Comparison of ENCODE assay signal across 17 cellular contexts in genomic region chrX:110401142-110401541, GRCh38. TPM values are rescaled to one million over a fixed set of nuclear protein-coding genes. Genes with fewer than 3 reads are reported as not detected.
DNase-seq lines count a peak whose midpoint lies in the region; ATAC-seq, FAIRE-seq and TF ChIP-seq lines count a peak whose summit lies in the region.
"Had no signal": no experiment of that assay in that cellular context is flagged by ENCODE, and none has a peak within 500 bp of the region (broad histone marks: within the 10 kb centered on the region; RNA-seq: fewer than 3 reads in every experiment).

No MANE protein-coding gene starts in this region.

- H3K4me2 ChIP-seq in Karpas-422 (ENCODE audit: low read depth, low read length, poor library complexity, severe bottlenecking) = no peak overlapping the region

- peaks cover 32% of the 10 kb centered on the region for H3K4me1 Mint-ChIP-seq in WTC11
- H3K4me1 Mint-ChIP-seq: activated B cell treated with CpG ODN at 0.5 μM for 24 hours; activated CD8-positive, alpha-beta memory T cell treated with anti-CD3 and anti-CD28 coated beads, Interleukin-2, amount 10 ng/mL, durations not matched to agents 7 days and 5 days; B cell; stimulated activated memory B cell treated with anti-CD40 and anti-IgM and Interleukin-4, amounts not matched to agents 10 μg/mL and 1 μg/mL and 100 μg/mL, for 72 hours had no signal

- TF ChIP-seq CTCF in GM12865 (IDR thresholded peaks at IDR 0.05; ENCODE audit: insufficient read depth, low read depth, low read length, missing control alignments) = peak; percentile 21
- no peak for TF ChIP-seq CTCF in WTC11 (IDR thresholded peaks at IDR 0.05)

- no peaks in the 10 kb centered on the region for H3K27me3 ChIP-seq in Karpas-422 (ENCODE audit: low read length)
- no peaks in the 10 kb centered on the region for H3K27me3 ChIP-seq in H7 (ENCODE audit: control insufficient read depth, insufficient read depth, low read length)
- H3K27me3 ChIP-seq: transverse colon had no signal

- no peak overlapping the region for H3K27ac ChIP-seq in Karpas-422 (ENCODE audit: low read length)
- H3K27ac ChIP-seq: transverse colon had no signal

- H4K20me1 ChIP-seq in Karpas-422 (ENCODE audit: insufficient read depth, low read depth, low read length) = no peaks in the 10 kb centered on the region

- H3K27ac Mint-ChIP-seq in WTC11 = no peak overlapping the region
- H3K27ac Mint-ChIP-seq: activated B cell treated with CpG ODN at 0.5 μM for 24 hours; activated CD8-positive, alpha-beta memory T cell treated with anti-CD3 and anti-CD28 coated beads, Interleukin-2, amount 10 ng/mL, durations not matched to agents 7 days and 5 days; B cell; stimulated activated memory B cell treated with anti-CD40 and anti-IgM and Interleukin-4, amounts not matched to agents 10 μg/mL and 1 μg/mL and 100 μg/mL, for 72 hours had no signal

- POLR2A ChIA-PET in WTC11 (lab: Charles Lee) = no interaction called here

- H3K4me3 ChIP-seq in GM12865 (ENCODE audit: low read depth, low read length) (no peak overlapping the region), Karpas-422 (ENCODE audit: low read length) (no peak overlapping the region), H7 (ENCODE audit: insufficient read depth, low read depth, low read length) (no peak overlapping the region)
- H3K4me3 ChIP-seq: transverse colon had no signal

- no peak overlapping the region for H3K4me3 Mint-ChIP-seq in WTC11
- H3K4me3 Mint-ChIP-seq: activated B cell treated with CpG ODN at 0.5 μM for 24 hours; activated CD8-positive, alpha-beta memory T cell treated with anti-CD3 and anti-CD28 coated beads, Interleukin-2, amount 10 ng/mL, durations not matched to agents 7 days and 5 days; B cell; stimulated activated memory B cell treated with anti-CD40 and anti-IgM and Interleukin-4, amounts not matched to agents 10 μg/mL and 1 μg/mL and 100 μg/mL, for 72 hours had no signal

- H3K9me3 ChIP-seq in Karpas-422 (ENCODE audit: low read length) = no peaks in the 10 kb centered on the region
- H3K9me3 ChIP-seq: transverse colon had no signal

- no peak overlapping the region for H3K9ac ChIP-seq in Karpas-422 (ENCODE audit: low read length)

- H3K9me2 ChIP-seq in Karpas-422 (replicated peaks; ENCODE audit: insufficient read depth, low read length) = no peaks in the 10 kb centered on the region

- DNase-seq in GM12865 (ENCODE audit: low read depth) (peak; percentile 37), GM18507 (ENCODE audit: extremely low spot score, insufficient read length, low read depth) (no peak), Karpas-422 (peak; percentile 49), WTC11 (ENCODE audit: low spot score) (no peak), D341Med (ENCODE audit: low spot score) (no peak), epidermal melanocyte (ENCODE audit: insufficient read length, low spot score) (no peak), T-helper 1 cell (no peak), H7 (no peak)
- DNase-seq: activated B cell treated with CpG ODN at 0.5 μM for 24 hours; activated CD8-positive, alpha-beta memory T cell treated with anti-CD3 and anti-CD28 coated beads, Interleukin-2, amount 10 ng/mL, durations not matched to agents 7 days and 5 days; amniotic stem cell; NCI-H1417; NCI-H774; retina; transverse colon had no signal

- peak; percentile 48 for ATAC-seq in WTC11
- ATAC-seq: activated CD8-positive, alpha-beta memory T cell treated with anti-CD3 and anti-CD28 coated beads, Interleukin-2, amount 10 ng/mL, durations not matched to agents 7 days and 5 days; stimulated activated memory B cell treated with anti-CD40 and anti-IgM and Interleukin-4, amounts not matched to agents 10 μg/mL and 1 μg/mL and 100 μg/mL, for 72 hours had no signal

- H3K27me3 Mint-ChIP-seq in WTC11 (ENCODE audit: low read depth) = no peaks in the 10 kb centered on the region

- H3K4me1 ChIP-seq in Karpas-422 (ENCODE audit: low read length) = no peaks in the 10 kb centered on the region
- H3K4me1 ChIP-seq: transverse colon had no signal

- H3K79me2 ChIP-seq in Karpas-422 (ENCODE audit: low read length) = no peaks in the 10 kb centered on the region

- CTCF ChIA-PET in WTC11 (lab: Charles Lee) = interaction anchor here (1.1 to 1.4 kb wide), 4 partner anchors 10 to 241 kb away, joined by 3 to 9 read pairs (median 4); no protein-coding TSS in a partner anchor

- FAIRE-seq in GM18507 (lab: Jason Lieb, UNC) = peak; percentile 72

- H3K36me3 ChIP-seq in Karpas-422 (ENCODE audit: insufficient read depth, low read length) (no peaks in the 10 kb centered on the region), H7 (replicated peaks; ENCODE audit: control insufficient read depth, insufficient read depth, low read length) (no peaks in the 10 kb centered on the region)
- H3K36me3 ChIP-seq: transverse colon had no signal

- no peaks in the 10 kb centered on the region for H3K9me3 Mint-ChIP-seq in WTC11
- H3K9me3 Mint-ChIP-seq: activated B cell treated with CpG ODN at 0.5 μM for 24 hours; stimulated activated memory B cell treated with anti-CD40 and anti-IgM and Interleukin-4, amounts not matched to agents 10 μg/mL and 1 μg/mL and 100 μg/mL, for 72 hours had no signal

- no peak overlapping the region for H2AFZ ChIP-seq in Karpas-422 (ENCODE audit: low read length)

- no peaks in the 10 kb centered on the region for H3K36me3 Mint-ChIP-seq in WTC11
- H3K36me3 Mint-ChIP-seq: activated CD8-positive, alpha-beta memory T cell treated with anti-CD3 and anti-CD28 coated beads, Interleukin-2, amount 10 ng/mL, durations not matched to agents 7 days and 5 days; stimulated activated memory B cell treated with anti-CD40 and anti-IgM and Interleukin-4, amounts not matched to agents 10 μg/mL and 1 μg/mL and 100 μg/mL, for 72 hours had no signal

TF ChIP-seq in WTC11, 78 proteins besides CTCF, POLR2A, EP300 and RAD21 (continues in another document):
- TF ChIP-seq HMGA2 (CRISPR knock-in tag; IDR thresholded peaks at IDR 0.05) = no peak
- TF ChIP-seq ZNF138 (CRISPR knock-in tag; conservative IDR thresholded peaks at IDR 0.05) = no peak
- TF ChIP-seq ATF3 (CRISPR knock-in tag; conservative IDR thresholded peaks at IDR 0.05) = no peak
- no peak for TF ChIP-seq CREM (CRISPR knock-in tag; IDR thresholded peaks at IDR 0.05)
- no peak for TF ChIP-seq IRF1 (CRISPR knock-in tag; IDR thresholded peaks at IDR 0.05)
- TF ChIP-seq ZNF532 (CRISPR knock-in tag; IDR thresholded peaks at IDR 0.05; ENCODE audit: borderline replicate concordance) = no peak

RNA-seq across cellular contexts. Expression of gene RTL9, which starts 42.5 kb away (rescaled TPM):
- total RNA-seq in Karpas-422 (2014; rRNA removed; shearing (Covaris generic); ENCODE audit: low replicate concordance) = 0.07 TPM in 1 of 2 replicates, not detected in the other
- total RNA-seq in WTC11 (2021) = 0.07 to 0.24 TPM (median 0.11 TPM) in 3 replicates
- 0.04 and 0.07 TPM in 2 replicates for total RNA-seq in H7 (2014; rRNA removed; shearing (Covaris generic))
- total RNA-seq: activated B cell treated with CpG ODN at 0.5 μM for 24 hours; activated CD8-positive, alpha-beta memory T cell treated with anti-CD3 and anti-CD28 coated beads, Interleukin-2, amount 10 ng/mL, durations not matched to agents 7 days and 5 days; B cell had no signal

Comparison
In these comparisons a context has a peak if more than half of its experiments do, and no peak if none do; other contexts are left out.
1. DNase-seq: peak in GM12865 (single experiment) and Karpas-422 (single experiment); none in GM18507 (single experiment), WTC11 (single experiment), D341Med (single experiment), epidermal melanocyte (single experiment), T-helper 1 cell (0 of 5) and H7 (single experiment).